Comparison of ENCODE assay signal across 1 cellular context in the genomic region with DNA sequence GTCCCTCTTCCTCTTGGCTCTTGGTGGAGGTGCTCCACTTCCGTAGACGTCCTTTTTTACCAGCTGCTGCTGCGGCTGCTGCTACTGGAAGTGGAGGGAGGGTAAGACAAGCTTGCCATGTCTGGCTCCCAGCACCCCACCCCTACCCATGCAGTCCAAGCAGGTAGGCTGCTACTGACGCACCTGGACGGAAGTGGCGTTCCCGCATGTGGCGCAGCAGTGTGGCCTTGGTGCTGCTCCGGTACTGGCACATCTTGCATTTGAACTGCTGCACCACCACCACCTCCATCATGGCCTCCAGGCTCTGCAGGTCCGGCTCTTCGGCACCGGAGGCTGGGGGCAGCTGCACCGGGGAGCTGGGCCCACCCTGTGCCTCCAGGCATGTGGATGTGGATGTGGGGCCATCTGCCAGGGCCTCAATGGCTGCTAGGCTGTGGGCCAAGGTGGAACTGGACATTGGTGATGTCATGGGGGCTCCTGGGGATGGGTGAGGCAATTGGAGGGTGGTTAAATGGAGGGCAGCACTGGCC.
A peak's percentile ranks its signal among the peaks of the same experiment; 100 is the strongest.
TF ChIP-seq lines count a peak whose summit lies in the region.

No MANE protein-coding gene starts in this region.

TF ChIP-seq in HepG2, 621 proteins besides CTCF, POLR2A, EP300 and RAD21:
- peak; percentile 56 for TF ChIP-seq ATF7 (IDR thresholded peaks at IDR 0.05)
- TF ChIP-seq ATF7 (CRISPR knock-in tag; IDR thresholded peaks at IDR 0.05): no peak
- TF ChIP-seq SP2 (CRISPR knock-in tag; IDR thresholded peaks at IDR 0.05): no peak
- no peak for TF ChIP-seq ZNF816 (CRISPR knock-in tag; IDR thresholded peaks at IDR 0.05; ENCODE audit: borderline replicate concordance)
- TF ChIP-seq MTA1 (CRISPR knock-in tag; IDR thresholded peaks at IDR 0.05; ENCODE audit: borderline replicate concordance): peak; percentile 66; the same call in 1 of the 2 replicates
- TF ChIP-seq ZNF589 (CRISPR knock-in tag; conservative IDR thresholded peaks at IDR 0.05): no peak
- 0 out of 2 replicates have a peak, but pooled peaks have one; percentile 35 for TF ChIP-seq MAFG (CRISPR knock-in tag; IDR thresholded peaks at IDR 0.05)
- TF ChIP-seq, protein P1, sequence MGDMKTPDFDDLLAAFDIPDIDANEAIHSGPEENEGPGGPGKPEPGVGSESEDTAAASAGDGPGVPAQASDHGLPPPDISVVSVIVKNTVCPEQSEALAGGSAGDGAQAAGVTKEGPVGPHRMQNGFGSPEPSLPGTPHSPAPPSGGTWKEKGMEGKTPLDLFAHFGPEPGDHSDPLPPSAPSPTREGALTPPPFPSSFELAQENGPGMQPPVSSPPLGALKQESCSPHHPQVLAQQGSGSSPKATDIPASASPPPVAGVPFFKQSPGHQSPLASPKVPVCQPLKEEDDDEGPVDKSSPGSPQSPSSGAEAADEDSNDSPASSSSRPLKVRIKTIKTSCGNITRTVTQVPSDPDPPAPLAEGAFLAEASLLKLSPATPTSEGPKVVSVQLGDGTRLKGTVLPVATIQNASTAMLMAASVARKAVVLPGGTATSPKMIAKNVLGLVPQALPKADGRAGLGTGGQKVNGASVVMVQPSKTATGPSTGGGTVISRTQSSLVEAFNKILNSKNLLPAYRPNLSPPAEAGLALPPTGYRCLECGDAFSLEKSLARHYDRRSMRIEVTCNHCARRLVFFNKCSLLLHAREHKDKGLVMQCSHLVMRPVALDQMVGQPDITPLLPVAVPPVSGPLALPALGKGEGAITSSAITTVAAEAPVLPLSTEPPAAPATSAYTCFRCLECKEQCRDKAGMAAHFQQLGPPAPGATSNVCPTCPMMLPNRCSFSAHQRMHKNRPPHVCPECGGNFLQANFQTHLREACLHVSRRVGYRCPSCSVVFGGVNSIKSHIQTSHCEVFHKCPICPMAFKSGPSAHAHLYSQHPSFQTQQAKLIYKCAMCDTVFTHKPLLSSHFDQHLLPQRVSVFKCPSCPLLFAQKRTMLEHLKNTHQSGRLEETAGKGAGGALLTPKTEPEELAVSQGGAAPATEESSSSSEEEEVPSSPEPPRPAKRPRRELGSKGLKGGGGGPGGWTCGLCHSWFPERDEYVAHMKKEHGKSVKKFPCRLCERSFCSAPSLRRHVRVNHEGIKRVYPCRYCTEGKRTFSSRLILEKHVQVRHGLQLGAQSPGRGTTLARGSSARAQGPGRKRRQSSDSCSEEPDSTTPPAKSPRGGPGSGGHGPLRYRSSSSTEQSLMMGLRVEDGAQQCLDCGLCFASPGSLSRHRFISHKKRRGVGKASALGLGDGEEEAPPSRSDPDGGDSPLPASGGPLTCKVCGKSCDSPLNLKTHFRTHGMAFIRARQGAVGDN (CRISPR knock-in tag; IDR thresholded peaks at IDR 0.05): 0 out of 2 replicates have a peak, but pooled peaks have one; percentile 11
- TF ChIP-seq ZNF768 (CRISPR knock-in tag; IDR thresholded peaks at IDR 0.05): peak; percentile 32; the same call in 1 of the 2 replicates
- 0 out of 2 replicates have a peak, but pooled peaks have one; percentile 24 for TF ChIP-seq HOXA9 (CRISPR knock-in tag; IDR thresholded peaks at IDR 0.05; ENCODE audit: borderline replicate concordance)
